In the genomic region with DNA sequence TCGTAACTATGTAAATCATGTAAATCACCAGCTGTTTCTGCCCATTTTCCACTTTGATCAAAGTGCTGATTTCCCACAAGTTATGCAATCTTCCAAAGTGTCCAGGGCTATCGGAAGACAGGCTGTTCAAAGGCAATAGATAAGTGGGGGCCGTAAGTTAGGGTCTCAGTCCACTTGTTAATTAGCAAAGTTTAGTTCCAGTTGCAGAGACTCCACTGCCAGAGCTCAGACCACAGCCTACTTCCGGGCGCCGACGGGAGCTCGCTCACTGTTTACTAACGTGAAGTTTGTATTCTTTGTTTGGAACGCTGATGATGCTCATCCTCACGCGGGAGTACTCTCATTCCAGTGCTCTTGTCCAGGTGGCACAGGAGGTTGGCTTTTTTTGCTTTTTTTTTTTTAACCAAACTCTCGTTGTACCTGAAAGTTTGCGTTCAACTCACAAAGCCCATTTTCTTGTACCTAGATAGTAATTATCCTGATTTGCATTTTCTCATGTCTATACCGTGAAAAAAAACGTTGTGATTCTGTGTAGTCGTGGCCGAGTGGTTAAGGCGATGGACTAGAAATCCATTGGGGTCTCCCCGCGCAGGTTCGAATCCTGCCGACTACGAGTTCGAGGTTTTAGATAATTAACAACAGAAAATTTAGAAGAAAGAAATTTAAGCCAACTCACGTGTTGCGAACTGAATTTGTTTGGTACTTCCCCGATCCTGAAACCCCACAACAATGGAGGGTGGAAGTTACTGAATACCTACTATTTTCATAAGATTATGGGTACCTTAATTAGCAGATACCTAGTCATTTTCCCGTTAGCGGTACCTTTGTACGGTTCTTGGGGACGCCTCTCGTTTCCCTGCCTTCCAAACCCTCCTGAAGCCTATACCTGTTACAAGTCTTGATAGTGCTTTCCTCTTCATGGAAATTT, we compare ENCODE assay signal across 1 cellular context.
TF ChIP-seq lines count a peak whose summit lies in the region.

No MANE protein-coding gene starts in this region.

TF ChIP-seq in K562, 482 proteins besides CTCF, POLR2A, EP300 and RAD21 (continued from another document and continues in another):
- TF ChIP-seq, protein P1, sequence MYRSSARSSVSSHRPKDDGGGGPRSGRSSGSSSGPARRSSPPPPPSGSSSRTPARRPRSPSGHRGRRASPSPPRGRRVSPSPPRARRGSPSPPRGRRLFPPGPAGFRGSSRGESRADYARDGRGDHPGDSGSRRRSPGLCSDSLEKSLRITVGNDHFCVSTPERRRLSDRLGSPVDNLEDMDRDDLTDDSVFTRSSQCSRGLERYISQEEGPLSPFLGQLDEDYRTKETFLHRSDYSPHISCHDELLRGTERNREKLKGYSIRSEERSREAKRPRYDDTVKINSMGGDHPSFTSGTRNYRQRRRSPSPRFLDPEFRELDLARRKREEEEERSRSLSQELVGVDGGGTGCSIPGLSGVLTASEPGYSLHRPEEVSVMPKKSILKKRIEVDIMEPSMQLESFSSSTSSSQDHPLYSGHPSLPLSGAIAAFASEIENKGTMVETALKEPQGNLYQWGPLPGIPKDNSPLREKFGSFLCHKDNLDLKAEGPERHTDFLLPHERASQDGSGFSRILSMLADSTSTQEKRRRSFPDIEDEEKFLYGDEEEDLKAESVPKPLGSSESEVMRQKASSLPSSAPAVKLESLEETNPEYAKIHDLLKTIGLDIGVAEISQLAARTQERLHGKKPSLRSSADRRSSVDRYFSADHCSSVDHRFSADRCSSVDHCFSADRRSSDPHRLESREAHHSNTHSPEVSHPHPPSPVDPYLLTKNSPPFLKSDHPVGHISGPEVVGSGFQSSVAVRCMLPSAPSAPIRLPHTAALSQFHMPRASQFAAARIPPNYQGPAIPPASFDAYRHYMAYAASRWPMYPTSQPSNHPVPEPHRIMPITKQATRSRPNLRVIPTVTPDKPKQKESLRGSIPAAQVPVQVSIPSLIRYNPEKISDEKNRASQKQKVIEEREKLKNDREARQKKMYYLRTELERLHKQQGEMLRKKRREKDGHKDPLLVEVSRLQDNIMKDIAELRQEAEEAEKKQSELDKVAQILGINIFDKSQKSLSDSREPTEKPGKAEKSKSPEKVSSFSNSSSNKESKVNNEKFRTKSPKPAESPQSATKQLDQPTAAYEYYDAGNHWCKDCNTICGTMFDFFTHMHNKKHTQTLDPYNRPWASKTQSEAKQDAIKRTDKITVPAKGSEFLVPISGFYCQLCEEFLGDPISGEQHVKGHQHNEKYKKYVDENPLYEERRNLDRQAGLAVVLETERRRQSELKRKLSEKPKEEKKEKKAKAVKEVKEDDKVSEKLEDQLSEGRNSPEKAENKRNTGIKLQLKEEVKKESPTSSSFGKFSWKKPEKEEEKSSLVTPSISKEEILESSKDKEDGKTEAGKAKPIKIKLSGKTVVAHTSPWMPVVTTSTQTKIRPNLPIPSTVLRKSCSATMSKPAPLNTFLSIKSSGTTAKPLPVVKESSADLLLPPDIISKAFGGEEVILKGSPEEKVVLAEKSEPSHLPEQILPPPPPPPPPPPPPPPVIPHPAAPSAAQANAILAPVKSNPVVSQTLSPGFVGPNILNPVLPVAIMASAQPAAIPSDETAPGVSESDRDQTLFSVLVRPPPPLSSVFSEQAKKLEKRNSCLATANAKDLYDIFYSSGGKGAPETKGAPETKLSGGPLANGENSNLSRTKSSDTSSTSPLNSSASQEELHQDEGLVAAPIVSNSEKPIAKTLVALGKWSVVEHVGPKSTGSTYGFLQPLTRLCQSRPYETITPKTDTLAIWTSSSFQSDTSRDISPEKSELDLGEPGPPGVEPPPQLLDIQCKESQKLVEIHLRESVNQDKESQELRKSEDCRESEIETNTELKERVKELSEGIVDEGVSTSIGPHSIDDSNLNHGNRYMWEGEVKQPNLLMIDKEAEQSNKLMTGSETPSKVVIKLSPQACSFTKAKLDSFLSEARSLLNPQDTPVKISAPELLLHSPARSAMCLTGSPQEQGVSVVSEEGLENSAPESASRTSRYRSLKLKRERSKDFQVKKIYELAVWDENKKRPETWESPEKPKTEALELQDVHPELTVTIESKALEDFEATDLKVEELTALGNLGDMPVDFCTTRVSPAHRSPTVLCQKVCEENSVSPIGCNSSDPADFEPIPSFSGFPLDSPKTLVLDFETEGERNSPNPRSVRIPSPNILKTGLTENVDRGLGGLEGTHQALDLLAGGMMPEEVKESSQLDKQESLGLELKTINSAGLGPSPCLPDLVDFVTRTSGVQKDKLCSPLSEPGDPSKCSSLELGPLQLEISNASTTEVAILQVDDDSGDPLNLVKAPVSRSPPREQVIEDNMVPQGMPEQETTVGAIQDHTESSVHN (IDR thresholded peaks at IDR 0.05; ENCODE audit: borderline replicate concordance in 1 of 2, low read depth in 1 of 2) = peak in 1 of 2 experiments; percentile 17; a peak in 1 of 4 replicates
- TF ChIP-seq, protein P2, sequence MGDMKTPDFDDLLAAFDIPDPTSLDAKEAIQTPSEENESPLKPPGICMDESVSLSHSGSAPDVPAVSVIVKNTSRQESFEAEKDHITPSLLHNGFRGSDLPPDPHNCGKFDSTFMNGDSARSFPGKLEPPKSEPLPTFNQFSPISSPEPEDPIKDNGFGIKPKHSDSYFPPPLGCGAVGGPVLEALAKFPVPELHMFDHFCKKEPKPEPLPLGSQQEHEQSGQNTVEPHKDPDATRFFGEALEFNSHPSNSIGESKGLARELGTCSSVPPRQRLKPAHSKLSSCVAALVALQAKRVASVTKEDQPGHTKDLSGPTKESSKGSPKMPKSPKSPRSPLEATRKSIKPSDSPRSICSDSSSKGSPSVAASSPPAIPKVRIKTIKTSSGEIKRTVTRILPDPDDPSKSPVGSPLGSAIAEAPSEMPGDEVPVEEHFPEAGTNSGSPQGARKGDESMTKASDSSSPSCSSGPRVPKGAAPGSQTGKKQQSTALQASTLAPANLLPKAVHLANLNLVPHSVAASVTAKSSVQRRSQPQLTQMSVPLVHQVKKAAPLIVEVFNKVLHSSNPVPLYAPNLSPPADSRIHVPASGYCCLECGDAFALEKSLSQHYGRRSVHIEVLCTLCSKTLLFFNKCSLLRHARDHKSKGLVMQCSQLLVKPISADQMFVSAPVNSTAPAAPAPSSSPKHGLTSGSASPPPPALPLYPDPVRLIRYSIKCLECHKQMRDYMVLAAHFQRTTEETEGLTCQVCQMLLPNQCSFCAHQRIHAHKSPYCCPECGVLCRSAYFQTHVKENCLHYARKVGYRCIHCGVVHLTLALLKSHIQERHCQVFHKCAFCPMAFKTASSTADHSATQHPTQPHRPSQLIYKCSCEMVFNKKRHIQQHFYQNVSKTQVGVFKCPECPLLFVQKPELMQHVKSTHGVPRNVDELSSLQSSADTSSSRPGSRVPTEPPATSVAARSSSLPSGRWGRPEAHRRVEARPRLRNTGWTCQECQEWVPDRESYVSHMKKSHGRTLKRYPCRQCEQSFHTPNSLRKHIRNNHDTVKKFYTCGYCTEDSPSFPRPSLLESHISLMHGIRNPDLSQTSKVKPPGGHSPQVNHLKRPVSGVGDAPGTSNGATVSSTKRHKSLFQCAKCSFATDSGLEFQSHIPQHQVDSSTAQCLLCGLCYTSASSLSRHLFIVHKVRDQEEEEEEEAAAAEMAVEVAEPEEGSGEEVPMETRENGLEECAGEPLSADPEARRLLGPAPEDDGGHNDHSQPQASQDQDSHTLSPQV (IDR thresholded peaks at IDR 0.05) = peak; percentile 71
- TF ChIP-seq ZKSCAN8 (CRISPR knock-in tag; IDR thresholded peaks at IDR 0.05) (peak; percentile 74; the same call in 1 of the 2 replicates), ZFP30 (CRISPR knock-in tag; IDR thresholded peaks at IDR 0.05; ENCODE audit: borderline replicate concordance) (no peak), PHF21A (IDR thresholded peaks at IDR 0.05; ENCODE audit: borderline replicate concordance, low read depth) (peak; percentile 90; the same call in 1 of the 2 replicates), MIER1 (IDR thresholded peaks at IDR 0.05; ENCODE audit: low read depth) (peak; percentile 18; the same call in 1 of the 2 replicates), NFRKB (IDR thresholded peaks at IDR 0.05; ENCODE audit: low read depth) (0 out of 2 replicates have a peak, but pooled peaks have one; percentile 42), ARNT (IDR thresholded peaks at IDR 0.05) (peak; percentile 71 to 78; a peak in 3 of 4 replicates), ZBTB8A (IDR thresholded peaks at IDR 0.05; ENCODE audit: partially characterized antibody) (peak; percentile 67), KAT8 (IDR thresholded peaks at IDR 0.05; ENCODE audit: low read depth) (no peak), ESRRA (IDR thresholded peaks at IDR 0.05; ENCODE audit: borderline replicate concordance, low read depth) (0 out of 2 replicates have a peak, but pooled peaks have one; percentile 24), BCOR (IDR thresholded peaks at IDR 0.05) (peak; percentile 97), ZNF253 (CRISPR knock-in tag; conservative IDR thresholded peaks at IDR 0.05) (no peak), CSDE1 (IDR thresholded peaks at IDR 0.05) (peak in 1 of 2 experiments; percentile 72; a peak in 2 of 4 replicates), ELF2 (CRISPR knock-in tag; IDR thresholded peaks at IDR 0.05) (0 out of 2 replicates have a peak, but pooled peaks have one; percentile 33), PML (IDR thresholded peaks at IDR 0.05; ENCODE audit: low read length) (no peak), GTF2E2 (tag; IDR thresholded peaks at IDR 0.05) (peak; percentile 48; the same call in 1 of the 2 replicates)
- TF ChIP-seq, protein P3, sequence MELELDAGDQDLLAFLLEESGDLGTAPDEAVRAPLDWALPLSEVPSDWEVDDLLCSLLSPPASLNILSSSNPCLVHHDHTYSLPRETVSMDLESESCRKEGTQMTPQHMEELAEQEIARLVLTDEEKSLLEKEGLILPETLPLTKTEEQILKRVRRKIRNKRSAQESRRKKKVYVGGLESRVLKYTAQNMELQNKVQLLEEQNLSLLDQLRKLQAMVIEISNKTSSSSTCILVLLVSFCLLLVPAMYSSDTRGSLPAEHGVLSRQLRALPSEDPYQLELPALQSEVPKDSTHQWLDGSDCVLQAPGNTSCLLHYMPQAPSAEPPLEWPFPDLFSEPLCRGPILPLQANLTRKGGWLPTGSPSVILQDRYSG (tag; conservative IDR thresholded peaks at IDR 0.05; ENCODE audit: low read depth) = no peak
- TF ChIP-seq, protein P4, sequence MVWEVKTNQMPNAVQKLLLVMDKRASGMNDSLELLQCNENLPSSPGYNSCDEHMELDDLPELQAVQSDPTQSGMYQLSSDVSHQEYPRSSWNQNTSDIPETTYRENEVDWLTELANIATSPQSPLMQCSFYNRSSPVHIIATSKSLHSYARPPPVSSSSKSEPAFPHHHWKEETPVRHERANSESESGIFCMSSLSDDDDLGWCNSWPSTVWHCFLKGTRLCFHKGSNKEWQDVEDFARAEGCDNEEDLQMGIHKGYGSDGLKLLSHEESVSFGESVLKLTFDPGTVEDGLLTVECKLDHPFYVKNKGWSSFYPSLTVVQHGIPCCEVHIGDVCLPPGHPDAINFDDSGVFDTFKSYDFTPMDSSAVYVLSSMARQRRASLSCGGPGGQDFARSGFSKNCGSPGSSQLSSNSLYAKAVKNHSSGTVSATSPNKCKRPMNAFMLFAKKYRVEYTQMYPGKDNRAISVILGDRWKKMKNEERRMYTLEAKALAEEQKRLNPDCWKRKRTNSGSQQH (CRISPR knock-in tag; IDR thresholded peaks at IDR 0.05) = 0 out of 2 replicates have a peak, but pooled peaks have one; percentile 3
- TF ChIP-seq, protein P5, sequence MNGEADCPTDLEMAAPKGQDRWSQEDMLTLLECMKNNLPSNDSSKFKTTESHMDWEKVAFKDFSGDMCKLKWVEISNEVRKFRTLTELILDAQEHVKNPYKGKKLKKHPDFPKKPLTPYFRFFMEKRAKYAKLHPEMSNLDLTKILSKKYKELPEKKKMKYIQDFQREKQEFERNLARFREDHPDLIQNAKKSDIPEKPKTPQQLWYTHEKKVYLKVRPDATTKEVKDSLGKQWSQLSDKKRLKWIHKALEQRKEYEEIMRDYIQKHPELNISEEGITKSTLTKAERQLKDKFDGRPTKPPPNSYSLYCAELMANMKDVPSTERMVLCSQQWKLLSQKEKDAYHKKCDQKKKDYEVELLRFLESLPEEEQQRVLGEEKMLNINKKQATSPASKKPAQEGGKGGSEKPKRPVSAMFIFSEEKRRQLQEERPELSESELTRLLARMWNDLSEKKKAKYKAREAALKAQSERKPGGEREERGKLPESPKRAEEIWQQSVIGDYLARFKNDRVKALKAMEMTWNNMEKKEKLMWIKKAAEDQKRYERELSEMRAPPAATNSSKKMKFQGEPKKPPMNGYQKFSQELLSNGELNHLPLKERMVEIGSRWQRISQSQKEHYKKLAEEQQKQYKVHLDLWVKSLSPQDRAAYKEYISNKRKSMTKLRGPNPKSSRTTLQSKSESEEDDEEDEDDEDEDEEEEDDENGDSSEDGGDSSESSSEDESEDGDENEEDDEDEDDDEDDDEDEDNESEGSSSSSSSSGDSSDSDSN (IDR thresholded peaks at IDR 0.05; ENCODE audit: borderline replicate concordance in 1 of 2, low read depth in 2 of 2, low read length in 2 of 2) = peak in 1 of 2 experiments; percentile 75; a peak in 1 of 4 replicates
- TF ChIP-seq, protein P6, sequence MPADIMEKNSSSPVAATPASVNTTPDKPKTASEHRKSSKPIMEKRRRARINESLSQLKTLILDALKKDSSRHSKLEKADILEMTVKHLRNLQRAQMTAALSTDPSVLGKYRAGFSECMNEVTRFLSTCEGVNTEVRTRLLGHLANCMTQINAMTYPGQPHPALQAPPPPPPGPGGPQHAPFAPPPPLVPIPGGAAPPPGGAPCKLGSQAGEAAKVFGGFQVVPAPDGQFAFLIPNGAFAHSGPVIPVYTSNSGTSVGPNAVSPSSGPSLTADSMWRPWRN (IDR thresholded peaks at IDR 0.05; ENCODE audit: low read depth) = peak; percentile 47; the same call in 1 of the 2 replicates
- TF ChIP-seq, protein P7, sequence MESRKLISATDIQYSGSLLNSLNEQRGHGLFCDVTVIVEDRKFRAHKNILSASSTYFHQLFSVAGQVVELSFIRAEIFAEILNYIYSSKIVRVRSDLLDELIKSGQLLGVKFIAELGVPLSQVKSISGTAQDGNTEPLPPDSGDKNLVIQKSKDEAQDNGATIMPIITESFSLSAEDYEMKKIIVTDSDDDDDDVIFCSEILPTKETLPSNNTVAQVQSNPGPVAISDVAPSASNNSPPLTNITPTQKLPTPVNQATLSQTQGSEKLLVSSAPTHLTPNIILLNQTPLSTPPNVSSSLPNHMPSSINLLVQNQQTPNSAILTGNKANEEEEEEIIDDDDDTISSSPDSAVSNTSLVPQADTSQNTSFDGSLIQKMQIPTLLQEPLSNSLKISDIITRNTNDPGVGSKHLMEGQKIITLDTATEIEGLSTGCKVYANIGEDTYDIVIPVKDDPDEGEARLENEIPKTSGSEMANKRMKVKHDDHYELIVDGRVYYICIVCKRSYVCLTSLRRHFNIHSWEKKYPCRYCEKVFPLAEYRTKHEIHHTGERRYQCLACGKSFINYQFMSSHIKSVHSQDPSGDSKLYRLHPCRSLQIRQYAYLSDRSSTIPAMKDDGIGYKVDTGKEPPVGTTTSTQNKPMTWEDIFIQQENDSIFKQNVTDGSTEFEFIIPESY (CRISPR knock-in tag; IDR thresholded peaks at IDR 0.05) = peak; percentile 59; the same call in 1 of the 2 replicates
- TF ChIP-seq, protein P8, sequence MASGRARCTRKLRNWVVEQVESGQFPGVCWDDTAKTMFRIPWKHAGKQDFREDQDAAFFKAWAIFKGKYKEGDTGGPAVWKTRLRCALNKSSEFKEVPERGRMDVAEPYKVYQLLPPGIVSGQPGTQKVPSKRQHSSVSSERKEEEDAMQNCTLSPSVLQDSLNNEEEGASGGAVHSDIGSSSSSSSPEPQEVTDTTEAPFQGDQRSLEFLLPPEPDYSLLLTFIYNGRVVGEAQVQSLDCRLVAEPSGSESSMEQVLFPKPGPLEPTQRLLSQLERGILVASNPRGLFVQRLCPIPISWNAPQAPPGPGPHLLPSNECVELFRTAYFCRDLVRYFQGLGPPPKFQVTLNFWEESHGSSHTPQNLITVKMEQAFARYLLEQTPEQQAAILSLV (tag; IDR thresholded peaks at IDR 0.05) = 0 out of 2 replicates have a peak, but pooled peaks have one; percentile 11
- TF ChIP-seq, protein P9, sequence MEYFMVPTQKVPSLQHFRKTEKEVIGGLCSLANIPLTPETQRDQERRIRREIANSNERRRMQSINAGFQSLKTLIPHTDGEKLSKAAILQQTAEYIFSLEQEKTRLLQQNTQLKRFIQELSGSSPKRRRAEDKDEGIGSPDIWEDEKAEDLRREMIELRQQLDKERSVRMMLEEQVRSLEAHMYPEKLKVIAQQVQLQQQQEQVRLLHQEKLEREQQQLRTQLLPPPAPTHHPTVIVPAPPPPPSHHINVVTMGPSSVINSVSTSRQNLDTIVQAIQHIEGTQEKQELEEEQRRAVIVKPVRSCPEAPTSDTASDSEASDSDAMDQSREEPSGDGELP (CRISPR knock-in tag; IDR thresholded peaks at IDR 0.05; ENCODE audit: borderline replicate concordance) = peak; percentile 91
